Comparison of ENCODE assay signal across 10 cellular contexts in genomic region chr21:42235593-42235992, GRCh38. TPM values are rescaled to one million over a fixed set of nuclear protein-coding genes. Genes with fewer than 3 reads are reported as not detected.
DNase-seq lines count a peak whose midpoint lies in the region; ATAC-seq and TF ChIP-seq lines count a peak whose summit lies in the region.
"Had no signal": no experiment of that assay in that cellular context is flagged by ENCODE, and none has a peak within 500 bp of the region (broad histone marks: within the 10 kb centered on the region; RNA-seq: fewer than 3 reads in every experiment).

No MANE protein-coding gene starts in this region.

- no peaks in the 10 kb centered on the region for H3K9me3 ChIP-seq in CD4-positive, alpha-beta T cell (ENCODE audit: control insufficient read depth, low read length)
- H3K9me3 ChIP-seq in OCI-LY7 (ENCODE audit: low read length) (no peaks in the 10 kb centered on the region), duodenal mucosa (ENCODE audit: control insufficient read depth in 1 of 2, low read length in 2 of 2) (no peaks in the 10 kb centered on the region), neutrophil (no peaks in the 10 kb centered on the region), tibial nerve (no peaks in the 10 kb centered on the region)

- BruUV-seq in OCI-LY7 (replicated peaks; lab: Mats Ljungman, UMichigan): no TSS peak

- H3K36me3 ChIP-seq in OCI-LY7 (ENCODE audit: insufficient read depth, low read length) (peaks cover 9% of the 10 kb centered on the region; the same call in 1 of the 2 replicates), duodenal mucosa (ENCODE audit: control insufficient read depth in 1 of 2, insufficient read depth in 2 of 2, low read length in 2 of 2) (no peaks in the 10 kb centered on the region), neutrophil (peaks cover 4% of the 10 kb centered on the region), tibial nerve (no peaks in the 10 kb centered on the region)

- H3K27ac ChIP-seq in CD4-positive, alpha-beta T cell (ENCODE audit: low read depth, low read length): peak overlapping the region; percentile 94
- H3K27ac ChIP-seq in OCI-LY7 (ENCODE audit: low read depth, low read length, poor library complexity, severe bottlenecking): peak overlapping the region; percentile 99
- no peak overlapping the region for H3K27ac ChIP-seq in duodenal mucosa (ENCODE audit: low read depth, low read length)
- H3K27ac ChIP-seq in neutrophil: no peak overlapping the region
- peak overlapping the region in 2 of 4 donors; percentile 10 to 86 for H3K27ac ChIP-seq in tibial nerve

- no peaks in the 10 kb centered on the region for H4K20me1 ChIP-seq in OCI-LY7 (ENCODE audit: insufficient read depth, low read length)

- no peak for TF ChIP-seq CTCF in CD4-positive, alpha-beta T cell (IDR thresholded peaks at IDR 0.05)
- TF ChIP-seq CTCF in OCI-LY7 (conservative IDR thresholded peaks at IDR 0.05; ENCODE audit: low read length) (no peak), neutrophil (IDR thresholded peaks at IDR 0.05) (no peak), tibial nerve (IDR thresholded peaks at IDR 0.05) (no peak)

- no peak for ATAC-seq in CD4-positive, alpha-beta T cell (ENCODE audit: poor library complexity)
- ATAC-seq in esophagus mucosa: no peak

- no peak for DNase-seq in CD4-positive, alpha-beta T cell
- no peak for DNase-seq in OCI-LY7 (ENCODE audit: low spot score)
- no peak for DNase-seq in HEK293T (ENCODE audit: extremely low spot score)
- no peak for DNase-seq in tibial nerve (ENCODE audit: low spot score in 2 of 2)
- no peak for DNase-seq in NK-92 treated with Interleukin-12 subunit alpha and Interleukin-12 subunit beta, amount 100 ng/mL, for 24 hours (lab: John Stamatoyannopoulos, UW)
- DNase-seq: central memory CD4-positive, alpha-beta T cell; NCI-H510A had no signal

- H3K4me1 Mint-ChIP-seq in CD4-positive, alpha-beta T cell (ENCODE audit: low read depth): peaks cover 92% of the 10 kb centered on the region

- intact Hi-C loops in CD4-positive, alpha-beta T cell (cut with DNase I, micrococcal nuclease): loop anchor here (2.0 to 10.0 kb wide), 8 partner anchors 15 to 1549 kb away; partner anchors contain the start of genes PRDM15 (in 1 of the 2) and RRP1 (in 1 of the 2)
- intact Hi-C loops in OCI-LY7 (cut with micrococcal nuclease; ENCODE audit: unreplicated experiment): no loop called here

- H2AFZ ChIP-seq in OCI-LY7 (ENCODE audit: low read length): no peak overlapping the region

- peak overlapping the region; percentile 67 for H3K4me3 Mint-ChIP-seq in CD4-positive, alpha-beta T cell

- CTCF ChIA-PET in CD4-positive, alpha-beta T cell (lab: Charles Lee): interaction anchor here (2.9 to 4.1 kb wide), 2 partner anchors 16 to 24 kb away, joined by 27 to 30 read pairs; partner anchors contain the start of gene ABCG1
- CTCF ChIA-PET in OCI-LY7 (lab: Charles Lee; ENCODE audit: unreplicated experiment) (no interaction called here), HEK293T (lab: Yijun Ruan, JAX) (no interaction called here)

- 81 to 89% methylated on average over 9 of the region's 9 CpGs for WGBS in tibial nerve, 2 donors

- H3K27ac Mint-ChIP-seq in CD4-positive, alpha-beta T cell: peak overlapping the region; percentile 90

- POLR2A ChIA-PET in CD4-positive, alpha-beta T cell (lab: Charles Lee): no interaction called here
- POLR2A ChIA-PET in OCI-LY7 (lab: Charles Lee) (interaction anchor here (0.6 kb wide), 1 partner anchor 114 kb away, joined by 3 read pairs; no protein-coding TSS in a partner anchor), HEK293T (lab: Yijun Ruan, JAX) (no interaction called here)

- no peak for TF ChIP-seq EP300 in tibial nerve (IDR thresholded peaks at IDR 0.05)

- peaks cover 65% of the 10 kb centered on the region for H3K79me2 ChIP-seq in OCI-LY7 (ENCODE audit: insufficient read depth, low read depth, low read length)

- H3K9me3 Mint-ChIP-seq in CD4-positive, alpha-beta T cell: no peaks in the 10 kb centered on the region

- TF ChIP-seq POLR2A in tibial nerve (IDR thresholded peaks at IDR 0.05): no peak

- no peak overlapping the region for H3K9ac ChIP-seq in duodenal mucosa (ENCODE audit: low read depth in 1 of 2, low read length in 2 of 2)

- no peaks in the 10 kb centered on the region for H3K9me2 ChIP-seq in OCI-LY7 (ENCODE audit: insufficient read depth, low read length)

- H3K27me3 Mint-ChIP-seq in CD4-positive, alpha-beta T cell: no peaks in the 10 kb centered on the region

- H3K27me3 ChIP-seq in CD4-positive, alpha-beta T cell (ENCODE audit: control insufficient read depth, insufficient read depth, low read length): no peaks in the 10 kb centered on the region
- H3K27me3 ChIP-seq in duodenal mucosa (ENCODE audit: control insufficient read depth in 1 of 2, insufficient read depth in 2 of 2, low read length in 2 of 2) (peaks cover 0 to 4% of the 10 kb centered on the region in 2 donors), neutrophil (peaks cover 12% of the 10 kb centered on the region), tibial nerve (no peaks in the 10 kb centered on the region)

- H3K4me2 ChIP-seq in OCI-LY7 (ENCODE audit: low read length): peak overlapping the region; percentile 92

- H3K4me1 ChIP-seq in OCI-LY7 (ENCODE audit: insufficient read depth, low read length, poor library complexity, severe bottlenecking): peaks cover 97% of the 10 kb centered on the region
- peaks cover 32 to 49% of the 10 kb centered on the region in 2 donors for H3K4me1 ChIP-seq in duodenal mucosa (ENCODE audit: control insufficient read depth in 1 of 2, insufficient read depth in 2 of 2, low read length in 2 of 2)
- peaks cover 36 to 40% of the 10 kb centered on the region in 2 experiments for H3K4me1 ChIP-seq in neutrophil (ENCODE audit: control insufficient read depth in 1 of 2, insufficient read depth in 1 of 2, low read depth in 1 of 2, low read length in 1 of 2)
- H3K4me1 ChIP-seq in tibial nerve: peaks cover 0 to 59% (median 38%) of the 10 kb centered on the region in 4 donors

- H3K4me3 ChIP-seq in OCI-LY7 (ENCODE audit: low read depth, low read length, poor library complexity, severe bottlenecking) (peak overlapping the region; percentile 61), duodenal mucosa (ENCODE audit: low read depth in 1 of 2, low read length in 2 of 2) (peak overlapping the region; percentile 60 to 74), neutrophil (ENCODE audit: low read depth in 1 of 2, low read length in 1 of 2) (peak overlapping the region; percentile 62 to 69), tibial nerve (no peak overlapping the region)

- peaks cover 11% of the 10 kb centered on the region for H3K36me3 Mint-ChIP-seq in CD4-positive, alpha-beta T cell (ENCODE audit: low read depth)

TF ChIP-seq in HEK293T, 16 proteins besides CTCF, POLR2A, EP300 and RAD21:
- no peak for TF ChIP-seq L3MBTL2 (conservative IDR thresholded peaks at IDR 0.05)
- no peak for TF ChIP-seq FOXA1 (IDR thresholded peaks at IDR 0.05)
- TF ChIP-seq HDGF (IDR thresholded peaks at IDR 0.05; ENCODE audit: borderline replicate concordance): no peak
- no peak for TF ChIP-seq FOXM1 (IDR thresholded peaks at IDR 0.05; ENCODE audit: borderline replicate concordance)
- TF ChIP-seq PKNOX1 (IDR thresholded peaks at IDR 0.05): no peak
- no peak for TF ChIP-seq FOXK2 (IDR thresholded peaks at IDR 0.05)
- TF ChIP-seq BHLHE40 (IDR thresholded peaks at IDR 0.05; ENCODE audit: borderline replicate concordance): no peak
- TF ChIP-seq NFRKB (IDR thresholded peaks at IDR 0.05): no peak
- TF ChIP-seq ELF4 (IDR thresholded peaks at IDR 0.05): no peak
- TF ChIP-seq SP1 (IDR thresholded peaks at IDR 0.05): no peak
- no peak for TF ChIP-seq ZNF384 (IDR thresholded peaks at IDR 0.05)
- TF ChIP-seq TARDBP (IDR thresholded peaks at IDR 0.05): no peak
- no peak for TF ChIP-seq ARNT (IDR thresholded peaks at IDR 0.05)
- TF ChIP-seq LEF1 (IDR thresholded peaks at IDR 0.05; ENCODE audit: borderline replicate concordance): no peak
- TF ChIP-seq CTBP1 (IDR thresholded peaks at IDR 0.05; ENCODE audit: borderline replicate concordance): no peak
- TF ChIP-seq SUZ12 (IDR thresholded peaks at IDR 0.05): no peak
TF ChIP-seq in HEK293T: peak in this region for 0.

RNA-seq across cellular contexts. Expression of gene ABCG1, which starts 16.7 kb away (rescaled TPM):
- 100 to 1,000 TPM; 109 to 116 TPM for total RNA-seq in CD4-positive, alpha-beta T cell
- total RNA-seq in OCI-LY7 (2014; rRNA removed; shearing (Covaris generic)): 13.2 and 16.7 TPM in 2 replicates
- total RNA-seq in OCI-LY7 (2022): 17.3 and 18.8 TPM in 2 replicates
- 4.2 TPM for total RNA-seq in esophagus mucosa
- 10 to 100 TPM; 10.5 to 32.8 (median 18.6) TPM for total RNA-seq in tibial nerve

Comparison
In these comparisons a context has a peak if more than half of its experiments do, and no peak if none do; other contexts are left out.
1. H3K27ac ChIP-seq: peak in CD4-positive, alpha-beta T cell (single experiment) and OCI-LY7 (single experiment); none in duodenal mucosa (single experiment) and neutrophil (single experiment).
2. H3K4me3 ChIP-seq: peak in OCI-LY7 (single experiment), duodenal mucosa (2 of 2) and neutrophil (2 of 2); none in tibial nerve (0 of 4).